ENCODE assay signal across 10 cellular contexts in genomic region chr14:64137657-64138290, GRCh38.
DNase-seq lines count a peak whose midpoint lies in the region; ATAC-seq, FAIRE-seq and TF ChIP-seq lines count a peak whose summit lies in the region.
"Had no signal": no experiment of that assay in that cellular context is flagged by ENCODE, and none has a peak within 500 bp of the region (broad histone marks: within the 10 kb centered on the region; RNA-seq: fewer than 3 reads in every experiment).

No MANE protein-coding gene starts in this region.

- no peak for FAIRE-seq in A549 (lab: Jason Lieb, UNC)
- FAIRE-seq: keratinocyte had no signal

- POLR2A ChIA-PET in A549 (lab: Yijun Ruan, JAX) (interaction anchor here (0.6 kb wide), 1 partner anchor 250 kb away, joined by 6 read pairs; no protein-coding TSS in a partner anchor), Panc1 (lab: Charles Lee) (no interaction called here), T-cell (lab: Charles Lee) (no interaction called here)

- no peaks in the 10 kb centered on the region for H3K4me1 Mint-ChIP-seq in T-cell
- H3K4me1 Mint-ChIP-seq: activated CD8-positive, alpha-beta memory T cell treated with anti-CD3 and anti-CD28 coated beads, Interleukin-2, amount 10 ng/mL, durations not matched to agents 7 days and 5 days had no signal

- H3K36me3 ChIP-seq in GM06990 (ENCODE audit: control insufficient read depth, insufficient read depth, low read length) (peaks cover 3% of the 10 kb centered on the region), Panc1 (ENCODE audit: control insufficient read depth, insufficient read depth, low read length) (no peaks in the 10 kb centered on the region)

- H3K4me2 ChIP-seq in A549 = no peak overlapping the region

- H3K27me3 ChIP-seq in GM06990 (replicated peaks; ENCODE audit: control insufficient read depth, insufficient read depth, low read length) = no peaks in the 10 kb centered on the region
- H3K27me3 ChIP-seq in Panc1 (ENCODE audit: control insufficient read depth, insufficient read depth, low read length) = no peaks in the 10 kb centered on the region

- no peak overlapping the region for H3K4me3 ChIP-seq in A549
- H3K4me3 ChIP-seq in GM06990 (replicated peaks; ENCODE audit: low read depth, low read length) = no peak overlapping the region
- no peak overlapping the region for H3K4me3 ChIP-seq in Panc1 (ENCODE audit: low read depth in 2 of 2, low read length in 2 of 2)
- no peak overlapping the region for H3K4me3 ChIP-seq in fibroblast of mammary gland (ENCODE audit: control insufficient read depth, low read depth, low read length)

- H3K4me3 Mint-ChIP-seq in T-cell = no peak overlapping the region
- H3K4me3 Mint-ChIP-seq: activated CD8-positive, alpha-beta memory T cell treated with anti-CD3 and anti-CD28 coated beads, Interleukin-2, amount 10 ng/mL, durations not matched to agents 7 days and 5 days had no signal

- H3K4me1 ChIP-seq in A549 = no peaks in the 10 kb centered on the region
- H3K4me1 ChIP-seq in Panc1 (ENCODE audit: control insufficient read depth, insufficient read depth, low read length) = no peaks in the 10 kb centered on the region

- no peak overlapping the region for H3K27ac Mint-ChIP-seq in T-cell
- H3K27ac Mint-ChIP-seq: activated CD8-positive, alpha-beta memory T cell treated with anti-CD3 and anti-CD28 coated beads, Interleukin-2, amount 10 ng/mL, durations not matched to agents 7 days and 5 days had no signal

- in situ Hi-C loops in Panc1 (cut with HindIII; ENCODE audit: low pct_unique_long_range_greater_than_20kb, low sequenced_read_pairs) = no loop called here

- peak; percentile 27 to 53; a peak in 2 of 5 replicates for TF ChIP-seq RAD21 in A549 (conservative IDR thresholded peaks at IDR 0.05 in 1 of 2, IDR thresholded peaks at IDR 0.05 in 1 of 2)

- BruUV-seq in Panc1 (replicated peaks; lab: Mats Ljungman, UMichigan) = no TSS peak

- WGBS in A549 (ENCODE audit: missing lambda C conversion rate) = 79% methylated on average over 9 of the region's 9 CpGs

- H3K27ac ChIP-seq in A549 = no peak overlapping the region
- H3K27ac ChIP-seq in Panc1 (ENCODE audit: low read length) = no peak overlapping the region

- TF ChIP-seq CTCF in A549 (IDR thresholded peaks at IDR 0.05) = no peak
- peak; percentile 28 for TF ChIP-seq CTCF in GM06990 (IDR thresholded peaks at IDR 0.05; ENCODE audit: insufficient read depth, low read length, poor library complexity, severe bottlenecking)
- TF ChIP-seq CTCF in Panc1 (IDR thresholded peaks at IDR 0.05) = peak; percentile 44
- peak; percentile 26 for TF ChIP-seq CTCF in fibroblast of mammary gland (conservative IDR thresholded peaks at IDR 0.05; ENCODE audit: control insufficient read depth, insufficient read depth, low read depth, low read length)

- H3K9me3 Mint-ChIP-seq in T-cell = no peaks in the 10 kb centered on the region

- DNase-seq in A549 (ENCODE audit: low read depth in 1 of 2, low spot score in 1 of 2) (peak in 1 of 2 experiments; percentile 17), GM06990 (ENCODE audit: extremely low read depth, insufficient read length) (no peak), Panc1 (ENCODE audit: low read depth, low spot score) (no peak), fibroblast of mammary gland (ENCODE audit: low read depth) (peak; percentile 25), NCI-H146 treated with DMSO at 0.1 percent for 48 hours (lab: John Stamatoyannopoulos, UW; ENCODE audit: unreplicated experiment) (no peak), T-cell (no peak)
- no peak for DNase-seq in activated CD8-positive, alpha-beta memory T cell treated with anti-CD3 and anti-CD28 coated beads, Interleukin-2, amount 50 U/mL, for 48 hours
- DNase-seq: activated CD8-positive, alpha-beta memory T cell treated with anti-CD3 and anti-CD28 coated beads, Interleukin-2, amount 10 ng/mL, durations not matched to agents 7 days and 5 days had no signal

- no peak for TF ChIP-seq EP300 in A549 (IDR thresholded peaks at IDR 0.05)

- H3K27me3 Mint-ChIP-seq in T-cell = no peaks in the 10 kb centered on the region
- H3K27me3 Mint-ChIP-seq: activated CD8-positive, alpha-beta memory T cell treated with anti-CD3 and anti-CD28 coated beads, Interleukin-2, amount 10 ng/mL, durations not matched to agents 7 days and 5 days had no signal

- no peaks in the 10 kb centered on the region for H3K9me3 ChIP-seq in A549
- H3K9me3 ChIP-seq in Panc1 (ENCODE audit: control insufficient read depth, insufficient read depth, low read depth, low read length) = no peaks in the 10 kb centered on the region

- H3K36me3 Mint-ChIP-seq in T-cell = peaks cover 54% of the 10 kb centered on the region

- intact Hi-C loops in Panc1 (cut with micrococcal nuclease; ENCODE audit: unreplicated experiment) = loop anchor here (5.0 kb wide), 1 partner anchor 155 kb away; the partner anchor contains the start of gene ESR2

- ATAC-seq in A549 (peak in 1 of 2 experiments; percentile 50; a peak in 1 of 6 replicates), Panc1 (no peak), esophagus mucosa (no peak), T-cell (replicated peaks in 1 of 4) (no peak)
- ATAC-seq: activated CD8-positive, alpha-beta memory T cell treated with anti-CD3 and anti-CD28 coated beads, Interleukin-2, amount 10 ng/mL, durations not matched to agents 7 days and 5 days had no signal

- CTCF ChIA-PET in A549 (lab: Yijun Ruan, JAX) = interaction anchor here (0.7 to 2.8 kb wide), 8 partner anchors 12 to 166 kb away, joined by 3 to 16 read pairs (median 5); partner anchors contain the start of gene ESR2
- CTCF ChIA-PET in Panc1 (lab: Charles Lee) = interaction anchor here (0.6 kb wide), 1 partner anchor 147 kb away, joined by 4 read pairs; no protein-coding TSS in a partner anchor
- CTCF ChIA-PET in T-cell (lab: Charles Lee) = no interaction called here

- no peak for TF ChIP-seq POLR2A in A549 (IDR thresholded peaks at IDR 0.05; ENCODE audit: low read length)

TF ChIP-seq in A549, 52 proteins besides CTCF, POLR2A, EP300 and RAD21:
- TF ChIP-seq ELK1 (IDR thresholded peaks at IDR 0.05; ENCODE audit: low read depth, low read length) (no peak), CHD4 (IDR thresholded peaks at IDR 0.05; ENCODE audit: borderline replicate concordance) (no peak), NPAS2 (CRISPR knock-in tag; IDR thresholded peaks at IDR 0.05; ENCODE audit: borderline replicate concordance) (no peak), RFX5 (IDR thresholded peaks at IDR 0.05) (no peak), ZC3H11A (IDR thresholded peaks at IDR 0.05) (no peak), USF2 (IDR thresholded peaks at IDR 0.05) (no peak), HES2 (IDR thresholded peaks at IDR 0.05) (no peak), HOXA7 (CRISPR knock-in tag; IDR thresholded peaks at IDR 0.05) (no peak), EHMT2 (IDR thresholded peaks at IDR 0.05; ENCODE audit: low read depth) (no peak), CBX2 (IDR thresholded peaks at IDR 0.05; ENCODE audit: borderline replicate concordance, low read depth) (no peak), GATA3 (IDR thresholded peaks at IDR 0.05; ENCODE audit: borderline replicate concordance) (no peak)

Comparison
In these comparisons a context has a peak if more than half of its experiments do, and no peak if none do; other contexts are left out.
1. CTCF ChIA-PET loops: an anchor here in A549 (0.7 to 2.8 kb wide) and Panc1 (0.6 kb wide); none called in T-cell.